23 cellular contexts compared by ENCODE assay signal in the genomic region with DNA sequence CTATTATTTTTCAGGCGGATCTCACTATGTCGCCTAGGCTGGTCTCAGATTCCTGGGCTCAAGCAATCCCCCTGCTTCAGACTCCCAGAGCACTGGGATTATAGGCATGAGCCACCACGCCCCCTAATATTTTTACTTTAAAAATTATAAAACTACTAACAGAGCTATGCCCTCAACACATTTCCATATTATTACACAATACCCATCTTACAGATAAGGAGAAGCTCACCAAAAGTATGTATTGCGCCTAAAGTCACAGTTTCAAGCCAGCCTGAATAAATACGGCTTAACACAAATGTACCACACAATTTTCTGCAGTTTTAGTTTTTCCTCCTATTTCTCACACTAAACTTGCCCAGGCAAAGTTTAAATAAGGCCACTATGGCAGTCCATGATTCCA. TPM values are rescaled to one million over a fixed set of nuclear protein-coding genes. Genes with fewer than 3 reads are reported as not detected.
DNase-seq lines count a peak whose midpoint lies in the region; ATAC-seq, FAIRE-seq and TF ChIP-seq lines count a peak whose summit lies in the region.
"Had no signal": no experiment of that assay in that cellular context is flagged by ENCODE, and none has a peak within 500 bp of the region (broad histone marks: within the 10 kb centered on the region; RNA-seq: fewer than 3 reads in every experiment).

No MANE protein-coding gene starts in this region.

- H3K4ac ChIP-seq in IMR-90 (ENCODE audit: low read depth, low read length): no peak overlapping the region

- H3K27me3 Mint-ChIP-seq in T-helper 2 cell treated with Interferon-gamma antibody and Interleukin-4, amounts not matched to agents 5 μg/mL and 100 μg/mL, for 36 hours (ENCODE audit: low read depth): no peaks in the 10 kb centered on the region
- H3K27me3 Mint-ChIP-seq: CD4-positive, alpha-beta memory T cell had no signal

- H3K23ac ChIP-seq in IMR-90 (ENCODE audit: low read depth, low read length): no peak overlapping the region

- POLR2A ChIA-PET in HepG2 (lab: Yijun Ruan, JAX) (interaction anchor here (1.9 kb wide), 1 partner anchor 10 kb away, joined by 7 read pairs; the partner anchor contains the start of gene HAVCR1), IMR-90 (lab: Charles Lee; ENCODE audit: unreplicated experiment) (no interaction called here), K562 (lab: Yijun Ruan, JAX) (no interaction called here)

- intact Hi-C loops in HepG2 (cut with micrococcal nuclease; ENCODE audit: unreplicated experiment) (no loop called here), right lobe of liver (cut with DNase I) (no loop called here), IMR-90 (cut with micrococcal nuclease) (no loop called here), K562 (cut with micrococcal nuclease) (no loop called here), spleen (cut with DNase I; ENCODE audit: low total_unique reads) (no loop called here)

- H3K27ac ChIP-seq in HepG2 (ENCODE audit: extremely low read length, insufficient read depth, low read length): peak overlapping the region; percentile 70
- H3K27ac ChIP-seq in right lobe of liver: no peak overlapping the region
- H3K27ac ChIP-seq in IMR-90 (ENCODE audit: insufficient read depth, low read length): no peak overlapping the region
- H3K27ac ChIP-seq in K562 (ENCODE audit: extremely low read depth, low read depth, low read length): no peak overlapping the region
- no peak overlapping the region for H3K27ac ChIP-seq in spleen

- no peaks in the 10 kb centered on the region for H3K9me3 Mint-ChIP-seq in T-helper 2 cell treated with Interferon-gamma antibody and Interleukin-4, amounts not matched to agents 5 μg/mL and 100 μg/mL, for 36 hours
- H3K9me3 Mint-ChIP-seq: H9 had no signal

- no peak overlapping the region for H2BK20ac ChIP-seq in IMR-90 (ENCODE audit: low read depth, low read length)

- H2AK5ac ChIP-seq in IMR-90 (ENCODE audit: low read depth, low read length): no peak overlapping the region

- H3K79me1 ChIP-seq in IMR-90 (ENCODE audit: low read depth in 1 of 2, low read length in 2 of 2): no peaks in the 10 kb centered on the region

- H3K79me2 ChIP-seq in HepG2 (ENCODE audit: insufficient read depth, low read length): no peaks in the 10 kb centered on the region
- H3K79me2 ChIP-seq in K562 (ENCODE audit: control insufficient read depth, insufficient read depth, low read length): no peaks in the 10 kb centered on the region

- H3K4me3 ChIP-seq in HepG2 (replicated peaks in 1 of 3; ENCODE audit: insufficient read depth in 1 of 3, low read depth in 2 of 3, low read length in 3 of 3): no peak overlapping the region; a peak in 1 of 6 replicates
- H3K4me3 ChIP-seq in right lobe of liver: no peak overlapping the region
- no peak overlapping the region for H3K4me3 ChIP-seq in IMR-90 (ENCODE audit: insufficient read depth, low read depth, low read length)
- no peak overlapping the region for H3K4me3 ChIP-seq in K562
- no peak overlapping the region for H3K4me3 ChIP-seq in spleen
- H3K4me3 ChIP-seq: GM12878, GM23338 had no signal

- dilution Hi-C loops in IMR-90 (cut with HindIII; ENCODE audit: low sequenced_read_pairs, unreplicated experiment): no loop called here

- peaks cover 2% of the 10 kb centered on the region for H3K36me3 Mint-ChIP-seq in T-helper 2 cell treated with Interferon-gamma antibody and Interleukin-4, amounts not matched to agents 5 μg/mL and 100 μg/mL, for 36 hours (ENCODE audit: low read depth)
- H3K36me3 Mint-ChIP-seq: CD4-positive, alpha-beta memory T cell had no signal

- H3K14ac ChIP-seq in IMR-90 (replicated peaks; ENCODE audit: low read depth, low read length): no peak overlapping the region

- H2AFZ ChIP-seq in HepG2 (ENCODE audit: low read length): no peak overlapping the region
- no peak overlapping the region for H2AFZ ChIP-seq in IMR-90 (replicated peaks; ENCODE audit: low read length, poor library complexity)
- no peak overlapping the region for H2AFZ ChIP-seq in K562 (ENCODE audit: low read depth, low read length)

- no peaks in the 10 kb centered on the region for H3K9me1 ChIP-seq in IMR-90 (ENCODE audit: insufficient read depth, low read length)
- H3K9me1 ChIP-seq in K562 (ENCODE audit: control insufficient read depth, insufficient read depth, low read length): no peaks in the 10 kb centered on the region

- H3K27ac Mint-ChIP-seq in T-helper 2 cell treated with Interferon-gamma antibody and Interleukin-4, amounts not matched to agents 5 μg/mL and 100 μg/mL, for 36 hours: no peak overlapping the region
- H3K27ac Mint-ChIP-seq: GM23338 had no signal

- H3K9me3 ChIP-seq in HepG2 (ENCODE audit: low read length) (no peaks in the 10 kb centered on the region), right lobe of liver (no peaks in the 10 kb centered on the region), IMR-90 (ENCODE audit: control insufficient read depth, insufficient read depth, low read length) (no peaks in the 10 kb centered on the region; the same call in 1 of the 2 replicates), K562 (replicated peaks; ENCODE audit: control insufficient read depth, insufficient read depth, low read depth, low read length) (no peaks in the 10 kb centered on the region), spleen (no peaks in the 10 kb centered on the region)

- FAIRE-seq in HepG2 (lab: Jason Lieb, UNC) (no peak), K562 (lab: Jason Lieb, UNC) (no peak)
- FAIRE-seq: D721Med, GM12878, GM19239 had no signal

- no peak overlapping the region for H3K9ac ChIP-seq in HepG2 (ENCODE audit: insufficient read depth, low read depth, low read length)
- H3K9ac ChIP-seq in IMR-90 (ENCODE audit: low read depth, low read length): no peak overlapping the region
- no peak overlapping the region for H3K9ac ChIP-seq in K562 (ENCODE audit: insufficient read depth in 1 of 2, low read depth in 2 of 2, low read length in 2 of 2)

- no peak for ATAC-seq in HepG2
- ATAC-seq in right lobe of liver: no peak
- ATAC-seq in IMR-90 (ENCODE audit: low read depth): no peak
- no peak for ATAC-seq in K562
- ATAC-seq: GM12878, GM23338, HCT116 had no signal

- no peak for TF ChIP-seq RAD21 in HepG2 (CRISPR knock-in tag; IDR thresholded peaks at IDR 0.05)
- TF ChIP-seq RAD21 in IMR-90 (IDR thresholded peaks at IDR 0.05; ENCODE audit: low read length): no peak
- no peak for TF ChIP-seq RAD21 in K562 (CRISPR knock-in tag; conservative IDR thresholded peaks at IDR 0.05 in 1 of 2, IDR thresholded peaks at IDR 0.05 in 1 of 2)

- BruUV-seq in HepG2 (replicated peaks; lab: Mats Ljungman, UMichigan) (no TSS peak), IMR-90 (replicated peaks; lab: Mats Ljungman, UMichigan) (no TSS peak), K562 (replicated peaks; lab: Mats Ljungman, UMichigan) (no TSS peak)

- H3K27me3 ChIP-seq in HepG2 (ENCODE audit: control insufficient read depth in 1 of 2, insufficient read depth in 2 of 2, low read length in 2 of 2) (no peaks in the 10 kb centered on the region), right lobe of liver (no peaks in the 10 kb centered on the region), IMR-90 (ENCODE audit: control insufficient read depth, insufficient read depth, low read length) (no peaks in the 10 kb centered on the region), K562 (ENCODE audit: control insufficient read depth in 2 of 2, insufficient read depth in 2 of 2, low read length in 2 of 2) (peaks cover 0 to 7% of the 10 kb centered on the region in 2 experiments; a peak in 2 of 5 replicates), spleen (replicated peaks in 1 of 7) (peaks cover 0 to 6% (median 0%) of the 10 kb centered on the region in 7 donors)

- H3K18ac ChIP-seq in IMR-90 (ENCODE audit: low read depth, low read length): no peak overlapping the region

- H3K4me1 ChIP-seq in HepG2 (ENCODE audit: insufficient read depth, low read length): peaks cover 90% of the 10 kb centered on the region
- H3K4me1 ChIP-seq in right lobe of liver: no peaks in the 10 kb centered on the region
- no peaks in the 10 kb centered on the region for H3K4me1 ChIP-seq in IMR-90 (ENCODE audit: control insufficient read depth, insufficient read depth, low read length)
- H3K4me1 ChIP-seq in K562 (replicated peaks in 1 of 2; ENCODE audit: control insufficient read depth in 2 of 2, insufficient read depth in 2 of 2, low read length in 2 of 2): no peaks in the 10 kb centered on the region
- H3K4me1 ChIP-seq in spleen: no peaks in the 10 kb centered on the region

- TF ChIP-seq CTCF in HepG2 (CRISPR knock-in tag; IDR thresholded peaks at IDR 0.05): no peak
- TF ChIP-seq CTCF in right lobe of liver (IDR thresholded peaks at IDR 0.05): no peak
- TF ChIP-seq CTCF in IMR-90 (conservative IDR thresholded peaks at IDR 0.05; ENCODE audit: low read depth, low read length): no peak
- TF ChIP-seq CTCF in K562 (IDR thresholded peaks at IDR 0.05 in 2 of 3, conservative IDR thresholded peaks at IDR 0.05 in 1 of 3; ENCODE audit: insufficient read depth in 2 of 3, low read depth in 1 of 3, low read length in 3 of 3): no peak
- no peak for TF ChIP-seq CTCF in spleen (IDR thresholded peaks at IDR 0.05 in 8 of 11, conservative IDR thresholded peaks at IDR 0.05 in 3 of 11)

- in situ Hi-C loops in HepG2 (cut with HindIII; ENCODE audit: extremely low pct_ligation_motif_present, low pct_unique_long_range_greater_than_20kb): no loop called here
- in situ Hi-C loops in IMR-90 (cut with MboI; ENCODE audit: low sequenced_read_pairs): no loop called here
- in situ Hi-C loops in K562 (cut with MboI): no loop called here

- H3K36me3 ChIP-seq in HepG2 (replicated peaks in 1 of 2; ENCODE audit: control insufficient read depth in 1 of 2, insufficient read depth in 2 of 2, low read length in 2 of 2) (no peaks in the 10 kb centered on the region), right lobe of liver (no peaks in the 10 kb centered on the region), IMR-90 (ENCODE audit: control insufficient read depth, insufficient read depth, low read length) (no peaks in the 10 kb centered on the region), K562 (ENCODE audit: control insufficient read depth, insufficient read depth, low read length) (no peaks in the 10 kb centered on the region), spleen (no peaks in the 10 kb centered on the region)

- H3K4me2 ChIP-seq in HepG2 (ENCODE audit: low read depth, low read length) (no peak overlapping the region), IMR-90 (ENCODE audit: low read depth, low read length) (no peak overlapping the region), K562 (ENCODE audit: insufficient read depth, low read length) (no peak overlapping the region)
- H3K4me2 ChIP-seq: GM23338 had no signal

- TF ChIP-seq EP300 in HepG2 (IDR thresholded peaks at IDR 0.05; ENCODE audit: low read depth in 2 of 2, low read length in 2 of 2) (no peak), HepG2 (CRISPR knock-in tag; IDR thresholded peaks at IDR 0.05; ENCODE audit: borderline replicate concordance) (no peak), K562 (IDR thresholded peaks at IDR 0.05; ENCODE audit: low read length) (no peak)

- H2BK5ac ChIP-seq in IMR-90 (ENCODE audit: low read depth, low read length, poor library complexity, severe bottlenecking): no peak overlapping the region

- no peak overlapping the region for H2BK120ac ChIP-seq in IMR-90 (ENCODE audit: low read depth, low read length)

- no peak overlapping the region for H3K56ac ChIP-seq in IMR-90 (ENCODE audit: extremely low read depth, insufficient read depth, low read length)

- no peak overlapping the region for H2AK9ac ChIP-seq in IMR-90 (replicated peaks; ENCODE audit: low read depth, low read length, poor library complexity)

- H4K20me1 ChIP-seq in HepG2 (ENCODE audit: insufficient read depth, low read length) (no peaks in the 10 kb centered on the region), IMR-90 (ENCODE audit: insufficient read depth, low read length) (no peaks in the 10 kb centered on the region), K562 (replicated peaks; ENCODE audit: control insufficient read depth, insufficient read depth, low read length) (no peaks in the 10 kb centered on the region)

- no peak overlapping the region for H2BK15ac ChIP-seq in IMR-90 (ENCODE audit: low read depth, low read length)

- no peak overlapping the region for H4K5ac ChIP-seq in IMR-90 (ENCODE audit: low read depth, low read length)

- DNase-seq in HepG2 (ENCODE audit: low spot score): no peak
- no peak for DNase-seq in right lobe of liver
- DNase-seq in IMR-90: no peak
- no peak for DNase-seq in K562 (ENCODE audit: extremely low read depth in 1 of 4, low spot score in 3 of 4)
- no peak for DNase-seq in RKO (ENCODE audit: low spot score)
- DNase-seq in T-helper 2 cell treated with Interferon-gamma antibody and Interleukin-4, amounts not matched to agents 5 μg/mL and 100 μg/mL, for 36 hours (ENCODE audit: low spot score): no peak
- no peak for DNase-seq in spleen
- DNase-seq: 8988T; C1 segment of cervical spinal cord; CD4-positive, alpha-beta memory T cell; COR-L47; DMS 273 treated with DMSO at 0.1 percent for 48 hours; DMS79; EL; GDM1; H9 had no signal

- TF ChIP-seq POLR2A in HepG2 (IDR thresholded peaks at IDR 0.05; ENCODE audit: insufficient read depth in 1 of 2, low read depth in 2 of 2, low read length in 2 of 2) (no peak), right lobe of liver (IDR thresholded peaks at IDR 0.05) (no peak), IMR-90 (IDR thresholded peaks at IDR 0.05; ENCODE audit: low read depth, low read length) (no peak), K562 (conservative IDR thresholded peaks at IDR 0.05) (no peak), spleen (IDR thresholded peaks at IDR 0.05) (no peak)

- H4K91ac ChIP-seq in IMR-90 (ENCODE audit: insufficient read depth, low read depth, low read length): no peak overlapping the region

- no peak overlapping the region for H4K8ac ChIP-seq in IMR-90 (ENCODE audit: low read depth in 2 of 2, low read length in 2 of 2)

- peaks cover 29% of the 10 kb centered on the region for H3K4me1 Mint-ChIP-seq in T-helper 2 cell treated with Interferon-gamma antibody and Interleukin-4, amounts not matched to agents 5 μg/mL and 100 μg/mL, for 36 hours (ENCODE audit: low read depth)
- H3K4me1 Mint-ChIP-seq: CD4-positive, alpha-beta memory T cell; GM23338 had no signal

- H3K4me3 Mint-ChIP-seq in T-helper 2 cell treated with Interferon-gamma antibody and Interleukin-4, amounts not matched to agents 5 μg/mL and 100 μg/mL, for 36 hours: no peak overlapping the region
- H3K4me3 Mint-ChIP-seq: CD4-positive, alpha-beta memory T cell; GM23338; H9 had no signal

- CTCF ChIA-PET in HepG2 (lab: Yijun Ruan, JAX; ENCODE audit: low intra/inter-chr PET ratio, low total read pairs): no interaction called here
- CTCF ChIA-PET in IMR-90 (lab: Yijun Ruan, JAX): no interaction called here
- CTCF ChIA-PET in K562 (lab: Yijun Ruan, JAX; ENCODE audit: low intra/inter-chr PET ratio): no interaction called here

- WGBS in HepG2 (ENCODE audit: low lambda C conversion rate): 91% methylated on average over 5 of the region's 5 CpGs
- WGBS in right lobe of liver (ENCODE audit: insufficient coverage, low coverage, low lambda C conversion rate, missing lambda C conversion rate): 76% methylated on average over 4 of the region's 5 CpGs
- no CpG with 5 or more reads among the region's 5 CpGs for WGBS in IMR-90 (ENCODE audit: extremely low coverage in 2 of 2, insufficient read length in 1 of 2), 2 experiments
- 3% methylated on average over 5 of the region's 5 CpGs for WGBS in K562 (ENCODE audit: insufficient coverage, low coverage, missing lambda C conversion rate)
- 88 to 98% (median 95%) methylated on average over 5 of the region's 5 CpGs for WGBS in spleen, 5 donors

RNA-seq across cellular contexts. Expression of gene HAVCR1, which starts 9.9 kb away (rescaled TPM):
- 0.77 and 0.93 TPM in 2 replicates for total RNA-seq in HepG2 (2016; rRNA removed; fragmentation: Illumina TruSeq; extraction: Trizol)
- 0.30 and 0.62 TPM in 2 replicates for total RNA-seq in HepG2 (2016; cell fraction: cytosol; rRNA removed; fragmentation: Illumina TruSeq; extraction: Trizol; ENCODE audit: low read depth)
- 0.62 and 1.00 TPM in 2 replicates for total RNA-seq in HepG2 (2016; cell fraction: insoluble cytoplasmic fraction; rRNA removed; fragmentation: Illumina TruSeq; extraction: Trizol)
- total RNA-seq in HepG2 (2016; cell fraction: membrane; rRNA removed; fragmentation: Illumina TruSeq; extraction: Trizol): 0.10 and 0.83 TPM in 2 replicates
- 1.2 TPM in 2 replicates for total RNA-seq in HepG2 (2016; cell fraction: nucleus; rRNA removed; fragmentation: Illumina TruSeq; extraction: Trizol)
- 12.3 and 14.1 TPM in 2 replicates for polyA plus RNA-seq in HepG2 (2011; rRNA removed)
- polyA plus RNA-seq in HepG2 (2011; cell fraction: cytosol; rRNA removed): 8.6 and 13.6 TPM in 2 replicates
- polyA plus RNA-seq in HepG2 (2011; cell fraction: nucleus; rRNA removed): 7.1 and 8.7 TPM in 2 replicates
- polyA plus RNA-seq in HepG2 (2012): 3.6 and 4.1 TPM in 2 replicates
- polyA plus RNA-seq in HepG2 (2016; cell fraction: cytosol; fragmentation: Illumina TruSeq; extraction: Trizol; ENCODE audit: low read depth): 0.14 TPM in 1 of 2 replicates, not detected in the other
- polyA plus RNA-seq in HepG2 (2016; cell fraction: insoluble cytoplasmic fraction; fragmentation: Illumina TruSeq; extraction: Trizol; ENCODE audit: low read depth): 0.26 and 0.29 TPM in 2 replicates
- polyA plus RNA-seq in HepG2 (2016; cell fraction: membrane; fragmentation: Illumina TruSeq; extraction: Trizol; ENCODE audit: low read depth): not detected in 2 replicates
- polyA plus RNA-seq in HepG2 (2016; cell fraction: nucleus; fragmentation: Illumina TruSeq; extraction: Trizol; ENCODE audit: insufficient read depth, low read depth): 1.1 TPM in 1 of 2 replicates, not detected in the other
- polyA minus RNA-seq in HepG2 (2011; rRNA and poly(A)+ RNA removed; ENCODE audit: low replicate concordance): 0.26 and 32.4 TPM in 2 replicates
- polyA minus RNA-seq in HepG2 (2011; cell fraction: cytosol; rRNA and poly(A)+ RNA removed): 9.6 and 11.2 TPM in 2 replicates
- 15.2 and 22.1 TPM in 2 replicates for polyA minus RNA-seq in HepG2 (2011; cell fraction: nucleus; rRNA and poly(A)+ RNA removed)
- total RNA-seq in right lobe of liver: under 1 TPM in 3 of 6 experiments, not detected in 3; 0.25 to 0.78 (median 0.42) TPM
- not detected in 2 replicates for total RNA-seq in IMR-90 (2012; rRNA removed)
- polyA plus RNA-seq in IMR-90 (2012; rRNA removed): not detected in 2 replicates
- polyA plus RNA-seq in IMR-90 (2012; cell fraction: cytosol; rRNA removed): not detected in 2 replicates
- polyA plus RNA-seq in IMR-90 (2012; cell fraction: nucleus; rRNA removed; ENCODE audit: low replicate concordance): not detected in 2 replicates
- 0.56 and 0.90 TPM in 2 replicates for total RNA-seq in K562 (2011; cell fraction: chromatin; rRNA removed; ENCODE audit: low replicate concordance)
- total RNA-seq in K562 (2011; cell fraction: nucleolus; rRNA removed): 0.33 and 0.66 TPM in 2 replicates
- 0.61 and 0.73 TPM in 2 replicates for total RNA-seq in K562 (2011; cell fraction: nucleoplasm; rRNA removed)
- total RNA-seq in K562 (2014; rRNA removed): not detected in 2 replicates
- total RNA-seq in K562 (2014; rRNA removed; fragmentation: Illumina TruSeq; extraction: Trizol): not detected in 2 replicates
- total RNA-seq in K562 (2015; rRNA removed; fragmentation: Illumina TruSeq; extraction: Trizol): not detected in 2 replicates
- total RNA-seq in K562 (2021): not detected in 2 replicates
- 0.04 and 0.20 TPM in 2 replicates for polyA plus RNA-seq in K562 (2011; rRNA removed)
- polyA plus RNA-seq in K562 (2011; cell fraction: cytosol; rRNA removed): not detected in 2 replicates
- 0.27 TPM in 1 of 2 replicates, not detected in the other for polyA plus RNA-seq in K562 (2011; cell fraction: nucleus; rRNA removed)
- polyA plus RNA-seq in K562 (2012): not detected in 2 replicates
- not detected in 2 replicates for polyA plus RNA-seq in K562 (2014; fragmentation: Illumina TruSeq; extraction: Trizol)
- polyA plus RNA-seq in K562 (2014; fragmentation: Nextera tagmentation; extraction: Ambion mirVana): not detected
- polyA plus RNA-seq in K562 (2014; rRNA removed): not detected in 2 replicates
- 0.33 and 0.39 TPM in 2 replicates for polyA minus RNA-seq in K562 (2011; rRNA and poly(A)+ RNA removed)
- polyA minus RNA-seq in K562 (2011; cell fraction: cytosol; rRNA and poly(A)+ RNA removed): not detected in 2 replicates
- not detected in 2 replicates for polyA minus RNA-seq in K562 (2011; cell fraction: nucleus; rRNA and poly(A)+ RNA removed)
- total RNA-seq in spleen: 1 to 10 TPM in 2 of 7 donors, under 1 TPM in 2, not detected in 3; 0.52 to 1.5 (median 1.0) TPM
- polyA plus RNA-seq in spleen: not detected
- total RNA-seq: A673, GM23338, H9 had no signal
- polyA plus RNA-seq: BJ, GM23338 had no signal

RNA-seq across cellular contexts. Expression of gene HAVCR2, which starts 40.1 kb away (rescaled TPM):
- total RNA-seq in HepG2 (2016; rRNA removed; fragmentation: Illumina TruSeq; extraction: Trizol) (0.07 TPM in 1 of 2 replicates, not detected in the other), right lobe of liver (1 to 10 TPM; 2.6 to 9.4 (median 3.3) TPM), IMR-90 (2012; rRNA removed) (under 0.01 TPM in 2 replicates), K562 (2014; rRNA removed) (0.61 TPM in 1 of 2 replicates, not detected in the other), K562 (2014; rRNA removed; fragmentation: Illumina TruSeq; extraction: Trizol) (0.06 and 0.11 TPM in 2 replicates), K562 (2015; rRNA removed; fragmentation: Illumina TruSeq; extraction: Trizol) (not detected in 2 replicates), K562 (2021) (not detected in 2 replicates), spleen (10 to 100 TPM; 17.2 to 37.8 (median 35.7) TPM)
- not detected in 2 replicates for total RNA-seq in HepG2 (2016; cell fraction: cytosol; rRNA removed; fragmentation: Illumina TruSeq; extraction: Trizol; ENCODE audit: low read depth)
- total RNA-seq in HepG2 (2016; cell fraction: insoluble cytoplasmic fraction; rRNA removed; fragmentation: Illumina TruSeq; extraction: Trizol): not detected in 2 replicates
- not detected in 2 replicates for total RNA-seq in HepG2 (2016; cell fraction: membrane; rRNA removed; fragmentation: Illumina TruSeq; extraction: Trizol)
- total RNA-seq in HepG2 (2016; cell fraction: nucleus; rRNA removed; fragmentation: Illumina TruSeq; extraction: Trizol): 0.13 TPM in 1 of 2 replicates, not detected in the other
- polyA plus RNA-seq in HepG2 (2011; rRNA removed) (0.16 and 1.4 TPM in 2 replicates), IMR-90 (2012; rRNA removed) (0.07 and 0.09 TPM in 2 replicates), K562 (2011; rRNA removed) (0.04 and 0.07 TPM in 2 replicates), K562 (2014; fragmentation: Illumina TruSeq; extraction: Trizol) (0.04 TPM in 1 of 2 replicates, not detected in the other), K562 (2014; fragmentation: Nextera tagmentation; extraction: Ambion mirVana) (under 1 TPM in 1 of 2 experiments, not detected in 1; 0.07 TPM), K562 (2014; rRNA removed) (not detected in 2 replicates), spleen (10 to 100 TPM in 2 of 3 donors, 1 to 10 TPM in 1; 7.8 to 11.5 (median 10.6) TPM)
- 0.23 and 0.74 TPM in 2 replicates for polyA plus RNA-seq in HepG2 (2011; cell fraction: cytosol; rRNA removed)
- 0.13 and 1.2 TPM in 2 replicates for polyA plus RNA-seq in HepG2 (2011; cell fraction: nucleus; rRNA removed)
- 0.48 and 0.51 TPM in 2 replicates for polyA plus RNA-seq in HepG2 (2012)
- not detected in 2 replicates for polyA plus RNA-seq in HepG2 (2016; cell fraction: cytosol; fragmentation: Illumina TruSeq; extraction: Trizol; ENCODE audit: low read depth)
- polyA plus RNA-seq in HepG2 (2016; cell fraction: insoluble cytoplasmic fraction; fragmentation: Illumina TruSeq; extraction: Trizol; ENCODE audit: low read depth): 0.08 and 0.16 TPM in 2 replicates
- not detected in 2 replicates for polyA plus RNA-seq in HepG2 (2016; cell fraction: membrane; fragmentation: Illumina TruSeq; extraction: Trizol; ENCODE audit: low read depth)
- polyA plus RNA-seq in HepG2 (2016; cell fraction: nucleus; fragmentation: Illumina TruSeq; extraction: Trizol; ENCODE audit: insufficient read depth, low read depth): 0.15 and 0.30 TPM in 2 replicates
- 0.08 and 0.26 TPM in 2 replicates for polyA minus RNA-seq in HepG2 (2011; rRNA and poly(A)+ RNA removed; ENCODE audit: low replicate concordance)
- polyA minus RNA-seq in HepG2 (2011; cell fraction: cytosol; rRNA and poly(A)+ RNA removed): 0.89 TPM in 1 of 2 replicates, not detected in the other
- 0.39 and 2.4 TPM in 2 replicates for polyA minus RNA-seq in HepG2 (2011; cell fraction: nucleus; rRNA and poly(A)+ RNA removed)
- polyA plus RNA-seq in IMR-90 (2012; cell fraction: cytosol; rRNA removed): not detected in 2 replicates
- 0.04 and 0.28 TPM in 2 replicates for polyA plus RNA-seq in IMR-90 (2012; cell fraction: nucleus; rRNA removed; ENCODE audit: low replicate concordance)
- total RNA-seq in K562 (2011; cell fraction: chromatin; rRNA removed; ENCODE audit: low replicate concordance): 0.37 and 0.67 TPM in 2 replicates
- not detected in 2 replicates for total RNA-seq in K562 (2011; cell fraction: nucleolus; rRNA removed)
- total RNA-seq in K562 (2011; cell fraction: nucleoplasm; rRNA removed): 0.23 and 0.88 TPM in 2 replicates
- 0.04 TPM in 2 replicates for polyA plus RNA-seq in K562 (2011; cell fraction: cytosol; rRNA removed)
- 0.28 TPM in 1 of 2 replicates, not detected in the other for polyA plus RNA-seq in K562 (2011; cell fraction: nucleus; rRNA removed)
- polyA plus RNA-seq in K562 (2012): 0.06 TPM in 1 of 2 replicates, not detected in the other
- polyA minus RNA-seq in K562 (2011; rRNA and poly(A)+ RNA removed): not detected in 2 replicates
- polyA minus RNA-seq in K562 (2011; cell fraction: cytosol; rRNA and poly(A)+ RNA removed): not detected in 2 replicates
- polyA minus RNA-seq in K562 (2011; cell fraction: nucleus; rRNA and poly(A)+ RNA removed): not detected in 2 replicates
- total RNA-seq: H9 had no signal
- polyA plus RNA-seq: BJ, GM23338 had no signal

Comparison
In these comparisons a context has a peak if more than half of its experiments do, and no peak if none do; other contexts are left out.
1. Of the 241 proteins assayed by ChIP-seq in both HepG2 and K562: peak only in HepG2: KAT8; only in K562: none; in both: CEBPB; in neither: 238; mixed calls (peak in some experiments, not most) for 1.